Comparison of ENCODE assay signal across 12 cellular contexts in the genomic region with DNA sequence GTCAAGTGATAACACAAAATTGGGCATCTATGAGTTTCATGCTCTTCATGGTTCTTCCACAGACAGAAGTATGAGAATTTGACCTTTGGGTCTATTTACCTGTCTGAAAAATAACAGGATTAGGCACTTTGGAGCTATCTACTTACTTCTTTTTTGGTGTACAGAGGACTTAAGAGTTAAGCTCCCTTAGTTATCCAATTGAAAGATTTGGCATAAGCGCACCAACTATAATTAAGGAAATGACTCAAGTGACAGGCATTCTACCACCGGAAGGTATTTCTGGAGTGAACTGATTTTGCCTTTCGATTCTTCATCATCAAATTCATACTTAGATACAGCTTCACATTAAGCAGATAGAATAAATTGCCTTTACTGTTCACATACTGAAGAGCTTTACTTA. TPM values are rescaled to one million over a fixed set of nuclear protein-coding genes. Genes with fewer than 3 reads are reported as not detected.
A peak's percentile ranks its signal among the peaks of the same experiment; 100 is the strongest.
DNase-seq lines count a peak whose midpoint lies in the region; ATAC-seq, FAIRE-seq and TF ChIP-seq lines count a peak whose summit lies in the region.
"Had no signal": no experiment of that assay in that cellular context is flagged by ENCODE, and none has a peak within 500 bp of the region (broad histone marks: within the 10 kb centered on the region; RNA-seq: fewer than 3 reads in every experiment).

No MANE protein-coding gene starts in this region.

- no peak for FAIRE-seq in bronchial epithelial cell (lab: Jason Lieb, UNC)
- peak; percentile 93 for FAIRE-seq in keratinocyte (lab: Jason Lieb, UNC)
- FAIRE-seq in GM12891 (lab: Jason Lieb, UNC): no peak

- H3K4me2 ChIP-seq in IMR-90 (ENCODE audit: low read depth, low read length) (peak overlapping the region; percentile 75), keratinocyte (ENCODE audit: control insufficient read depth, extremely low read depth, insufficient read depth, low read depth, low read length) (peak overlapping the region; percentile 71)

- H3K79me1 ChIP-seq in IMR-90 (ENCODE audit: low read depth in 1 of 2, low read length in 2 of 2): no peaks in the 10 kb centered on the region

- no peak for TF ChIP-seq RAD21 in IMR-90 (IDR thresholded peaks at IDR 0.05; ENCODE audit: low read length)

- BruUV-seq in IMR-90 (replicated peaks; lab: Mats Ljungman, UMichigan): no TSS peak

- intact Hi-C loops in IMR-90 (cut with micrococcal nuclease): no loop called here

- DNase-seq in IMR-90 (peak; percentile 79), bronchial epithelial cell (ENCODE audit: low read depth) (peak; percentile 65), keratinocyte (ENCODE audit: low read depth, low spot score) (no peak), NCI-H187 treated with DMSO at 0.1 percent for 48 hours (lab: John Stamatoyannopoulos, UW) (no peak), GM12891 (ENCODE audit: insufficient read length, low spot score) (no peak), pons (ENCODE audit: low spot score) (no peak)
- DNase-seq: effector memory CD4-positive, alpha-beta T cell; GF-D8; OCI-M1 had no signal

- H2BK20ac ChIP-seq in IMR-90 (ENCODE audit: low read depth, low read length): peak overlapping the region; percentile 87

- H2BK120ac ChIP-seq in IMR-90 (ENCODE audit: low read depth, low read length): peak overlapping the region; percentile 87

- H3K4me3 ChIP-seq in ACC112 (ENCODE audit: low read depth, low read length) (peak overlapping the region; percentile 54), IMR-90 (ENCODE audit: insufficient read depth, low read depth, low read length) (no peak overlapping the region), bronchial epithelial cell (ENCODE audit: low read depth, low read length) (no peak overlapping the region), keratinocyte (ENCODE audit: control insufficient read depth in 2 of 3, extremely low read depth in 1 of 3, insufficient read depth in 2 of 3, low read depth in 1 of 3, low read length in 3 of 3) (peak overlapping the region in 1 of 3 experiments; percentile 36)
- H3K4me3 ChIP-seq: skin epidermis had no signal

- no peaks in the 10 kb centered on the region for H3K27me3 ChIP-seq in ACC112 (ENCODE audit: insufficient read depth, low read length)
- H3K27me3 ChIP-seq in IMR-90 (ENCODE audit: control insufficient read depth, insufficient read depth, low read length): no peaks in the 10 kb centered on the region
- no peaks in the 10 kb centered on the region for H3K27me3 ChIP-seq in bronchial epithelial cell (ENCODE audit: control insufficient read depth, insufficient read depth, low read length)
- no peaks in the 10 kb centered on the region for H3K27me3 ChIP-seq in keratinocyte (ENCODE audit: control insufficient read depth, extremely low read depth, insufficient read depth, low read length)

- in situ Hi-C loops in IMR-90 (cut with MboI; ENCODE audit: low sequenced_read_pairs): no loop called here

- H3K4ac ChIP-seq in IMR-90 (ENCODE audit: low read depth, low read length): peak overlapping the region; percentile 69

- no CpG with 5 or more reads among the region's 3 CpGs for WGBS in IMR-90 (ENCODE audit: extremely low coverage in 2 of 2, insufficient read length in 1 of 2), 2 experiments

- H4K20me1 ChIP-seq in IMR-90 (ENCODE audit: insufficient read depth, low read length): no peaks in the 10 kb centered on the region
- no peaks in the 10 kb centered on the region for H4K20me1 ChIP-seq in keratinocyte (ENCODE audit: control insufficient read depth, extremely low read depth, insufficient read depth, low read length)

- peak overlapping the region; percentile 76 for H4K91ac ChIP-seq in IMR-90 (ENCODE audit: insufficient read depth, low read depth, low read length)

- 0 out of 2 replicates have a peak, but pooled peaks cover 3% of the 10 kb centered on the region for H3K36me3 ChIP-seq in ACC112 (ENCODE audit: insufficient read depth, low read length)
- no peaks in the 10 kb centered on the region for H3K36me3 ChIP-seq in IMR-90 (ENCODE audit: control insufficient read depth, insufficient read depth, low read length)
- H3K36me3 ChIP-seq in bronchial epithelial cell (ENCODE audit: control insufficient read depth, insufficient read depth, low read length): no peaks in the 10 kb centered on the region
- H3K36me3 ChIP-seq in keratinocyte (ENCODE audit: control insufficient read depth in 2 of 2, extremely low read depth in 1 of 2, insufficient read depth in 2 of 2, low read length in 2 of 2): no peaks in the 10 kb centered on the region

- H3K9ac ChIP-seq in IMR-90 (ENCODE audit: low read depth, low read length) (no peak overlapping the region), keratinocyte (ENCODE audit: control insufficient read depth, extremely low read depth, insufficient read depth, low read length) (no peak overlapping the region)

- H3K27ac ChIP-seq in ACC112 (ENCODE audit: low read depth, low read length) (peak overlapping the region; percentile 91), IMR-90 (ENCODE audit: insufficient read depth, low read length) (peak overlapping the region; percentile 78; the same call in 1 of the 2 replicates), keratinocyte (ENCODE audit: control insufficient read depth, insufficient read depth, low read length) (no peak overlapping the region)
- H3K27ac ChIP-seq: skin epidermis had no signal

- H2AFZ ChIP-seq in ACC112 (ENCODE audit: low read length, unreplicated experiment) (peak overlapping the region; percentile 27), IMR-90 (replicated peaks; ENCODE audit: low read length, poor library complexity) (no peak overlapping the region), keratinocyte (ENCODE audit: control insufficient read depth, low read length) (peak overlapping the region; percentile 52)

- dilution Hi-C loops in IMR-90 (cut with HindIII; ENCODE audit: low sequenced_read_pairs, unreplicated experiment) (no loop called here), keratinocyte (cut with MboI; ENCODE audit: extremely low pct_ligation_motif_present, low sequenced_read_pairs) (no loop called here)

- peak overlapping the region; percentile 92 for H2BK5ac ChIP-seq in IMR-90 (ENCODE audit: low read depth, low read length, poor library complexity, severe bottlenecking)

- H3K4me1 ChIP-seq in ACC112 (ENCODE audit: control insufficient read depth, insufficient read depth, low read length, unreplicated experiment) (peaks cover 23% of the 10 kb centered on the region), IMR-90 (ENCODE audit: control insufficient read depth, insufficient read depth, low read length) (peaks cover 6% of the 10 kb centered on the region; the same call in 1 of the 2 replicates), keratinocyte (ENCODE audit: control insufficient read depth, extremely low read depth, insufficient read depth, low read length) (peaks cover 27% of the 10 kb centered on the region)

- H2BK15ac ChIP-seq in IMR-90 (ENCODE audit: low read depth, low read length): peak overlapping the region; percentile 92

- no peaks in the 10 kb centered on the region for H3K9me3 ChIP-seq in IMR-90 (ENCODE audit: control insufficient read depth, insufficient read depth, low read length)
- no peaks in the 10 kb centered on the region for H3K9me3 ChIP-seq in keratinocyte (ENCODE audit: control insufficient read depth, low read depth, low read length)

- H4K8ac ChIP-seq in IMR-90 (ENCODE audit: low read depth in 2 of 2, low read length in 2 of 2): peak overlapping the region; percentile 26 to 85; a peak in 3 of 4 replicates

- peak overlapping the region; percentile 82 for H3K56ac ChIP-seq in IMR-90 (ENCODE audit: extremely low read depth, insufficient read depth, low read length)

- peak overlapping the region; percentile 89; the same call in 1 of the 2 replicates for H3K18ac ChIP-seq in IMR-90 (ENCODE audit: low read depth, low read length)

- TF ChIP-seq CTCF in IMR-90 (conservative IDR thresholded peaks at IDR 0.05; ENCODE audit: low read depth, low read length) (no peak), bronchial epithelial cell (IDR thresholded peaks at IDR 0.05; ENCODE audit: insufficient read depth, low read length, severe bottlenecking) (no peak), keratinocyte (optimal IDR thresholded peaks at IDR 0.05 in 1 of 3, IDR thresholded peaks at IDR 0.05 in 1 of 3, conservative IDR thresholded peaks at IDR 0.05 in 1 of 3; ENCODE audit: extremely low read depth in 1 of 3, insufficient read depth in 2 of 3, low read length in 3 of 3) (no peak)

- TF ChIP-seq POLR2A in IMR-90 (IDR thresholded peaks at IDR 0.05; ENCODE audit: low read depth, low read length) (no peak), GM12891 (IDR thresholded peaks at IDR 0.05; ENCODE audit: low read depth, low read length) (no peak)

- POLR2A ChIA-PET in IMR-90 (lab: Charles Lee; ENCODE audit: unreplicated experiment): no interaction called here

- ATAC-seq in IMR-90 (ENCODE audit: low read depth) (peak; percentile 75), GM19452 (IDR thresholded peaks at IDR 0.05; ENCODE audit: unreplicated experiment) (no peak)

- peak overlapping the region; percentile 39 for H3K14ac ChIP-seq in IMR-90 (replicated peaks; ENCODE audit: low read depth, low read length)

- no peaks in the 10 kb centered on the region for H3K79me2 ChIP-seq in ACC112 (ENCODE audit: control insufficient read depth, insufficient read depth, low read length, unreplicated experiment)
- no peaks in the 10 kb centered on the region for H3K79me2 ChIP-seq in keratinocyte (ENCODE audit: control insufficient read depth, insufficient read depth, low read length)

- no peak overlapping the region for H2AK9ac ChIP-seq in IMR-90 (replicated peaks; ENCODE audit: low read depth, low read length, poor library complexity)

- peak overlapping the region; percentile 50; the same call in 1 of the 2 replicates for H2AK5ac ChIP-seq in IMR-90 (ENCODE audit: low read depth, low read length)

- CTCF ChIA-PET in IMR-90 (lab: Yijun Ruan, JAX): no interaction called here

- peak overlapping the region; percentile 74 for H4K5ac ChIP-seq in IMR-90 (ENCODE audit: low read depth, low read length)

- H3K9me1 ChIP-seq in IMR-90 (ENCODE audit: insufficient read depth, low read length) (no peaks in the 10 kb centered on the region), keratinocyte (ENCODE audit: control insufficient read depth, extremely low read depth, insufficient read depth, low read length) (no peaks in the 10 kb centered on the region)

- peak overlapping the region; percentile 41; the same call in 1 of the 2 replicates for H3K23ac ChIP-seq in IMR-90 (ENCODE audit: low read depth, low read length)

RNA-seq across cellular contexts. Expression of a gene that starts 43.9 kb away (rescaled TPM):
- total RNA-seq in IMR-90 (2012; rRNA removed) (18.1 and 21.7 TPM in 2 replicates), bronchial epithelial cell (3.1 and 5.3 TPM in 2 replicates)
- polyA plus RNA-seq in IMR-90 (2012; rRNA removed) (3.9 and 5.2 TPM in 2 replicates), keratinocyte (10.7 to 15.8 TPM (median 14.8 TPM) in 3 replicates)
- 1.2 and 1.7 TPM in 2 replicates for polyA plus RNA-seq in IMR-90 (2012; cell fraction: cytosol; rRNA removed)
- polyA plus RNA-seq in IMR-90 (2012; cell fraction: nucleus; rRNA removed; ENCODE audit: low replicate concordance): 0.24 and 1.7 TPM in 2 replicates
- 1.4 TPM for polyA plus RNA-seq in keratinocyte (2011; ENCODE audit: low read depth)
- 5.5 and 12.3 TPM in 2 replicates for polyA plus RNA-seq in keratinocyte (2011; cell fraction: cytosol; rRNA removed)
- polyA plus RNA-seq in keratinocyte (2011; cell fraction: nucleus; rRNA removed): 9.8 and 11.4 TPM in 2 replicates
- 2.4 and 14.9 TPM in 2 replicates for polyA plus RNA-seq in keratinocyte (2012; ENCODE audit: low replicate concordance)
- polyA minus RNA-seq in keratinocyte: 3.6 to 14.5 TPM (median 7.4 TPM) in 3 replicates
- polyA minus RNA-seq in keratinocyte (2011; cell fraction: cytosol; rRNA and poly(A)+ RNA removed): 8.8 TPM
- polyA minus RNA-seq in keratinocyte (2011; cell fraction: nucleus; rRNA and poly(A)+ RNA removed): 6.5 and 13.2 TPM in 2 replicates
- 4.2 TPM for polyA plus RNA-seq in GM12891 (2012; ENCODE audit: low read depth, missing spikeins)

Comparison
In these comparisons a context has a peak if more than half of its experiments do, and no peak if none do; other contexts are left out.
1. DNase-seq: peak in IMR-90 (single experiment) and bronchial epithelial cell (single experiment); none in keratinocyte (single experiment), NCI-H187 treated with DMSO at 0.1 percent for 48 hours (single experiment), GM12891 (single experiment) and pons (single experiment).